In genomic region chr9:125772740-125773139, GRCh38 we compare ENCODE assay signal across 24 cellular contexts.
"Had no signal": no experiment of that assay in that cellular context is flagged by ENCODE, and none has a peak within 500 bp of the region (broad histone marks: within the 10 kb centered on the region; RNA-seq: fewer than 3 reads in every experiment).

No MANE protein-coding gene starts in this region.

- H3K36me3 ChIP-seq: brain microvascular endothelial cell had no signal

- ATAC-seq: activated CD4-positive, alpha-beta T cell treated with anti-CD3 and anti-CD28 coated beads for 36 hours; activated T-helper 17 cell treated with anti-CD3 and anti-CD28 coated beads, Interleukin-2, amount 50 U/mL, for 72 hours had no signal

- H3K27me3 ChIP-seq: brain microvascular endothelial cell had no signal

- H3K27me3 Mint-ChIP-seq: activated CD4-positive, alpha-beta memory T cell treated with anti-CD3 and anti-CD28 coated beads, Interleukin-2, amount 10 ng/mL, durations not matched to agents 7 days and 5 days; activated CD4-positive, alpha-beta T cell treated with anti-CD3 and anti-CD28 coated beads for 36 hours; activated naive CD8-positive, alpha-beta T cell; activated T-helper 17 cell treated with anti-CD3 and anti-CD28 coated beads, Interleukin-2, amount 50 U/mL, for 72 hours had no signal

- H3K27ac ChIP-seq: brain microvascular endothelial cell, VCaP had no signal

- H3K9me3 Mint-ChIP-seq: activated CD4-positive, alpha-beta memory T cell treated with anti-CD3 and anti-CD28 coated beads, Interleukin-2, amount 10 ng/mL, durations not matched to agents 7 days and 5 days; activated naive CD4-positive, alpha-beta T cell treated with anti-CD3 and anti-CD28 coated beads for 36 hours; activated T-helper 17 cell treated with anti-CD3 and anti-CD28 coated beads, Interleukin-2, amount 50 U/mL, for 72 hours had no signal

- DNase-seq: activated CD4-positive, alpha-beta memory T cell treated with anti-CD3 and anti-CD28 coated beads, Interleukin-2, amount 10 ng/mL, durations not matched to agents 7 days and 5 days; activated CD4-positive, alpha-beta T cell treated with anti-CD3 and anti-CD28 coated beads for 36 hours; activated CD4-positive, alpha-beta T cell treated with anti-CD3 and anti-CD28 coated beads, Interleukin-2, amount 50 U/mL, for 1 hour; activated gamma-delta T cell; activated naive CD4-positive, alpha-beta T cell treated with anti-CD3 and anti-CD28 coated beads for 36 hours; activated T-cell treated with anti-CD3 and anti-CD28 coated beads for 4 hours; activated T-cell treated with anti-CD3 and anti-CD28 coated beads, Interleukin-2, amount 50 U/mL, for 48 hours; amygdala; brain microvascular endothelial cell; KG1; NCI-H1092; NCI-H1417; NCI-H2029; NCI-H2107; NCI-H2171 treated with DMSO at 0.1 percent for 48 hours; NCI-H226; NCI-H526; NCI-H774; SIG-M5; T-helper 2 cell; T1000 had no signal

- H3K4me3 Mint-ChIP-seq: activated CD4-positive, alpha-beta memory T cell treated with anti-CD3 and anti-CD28 coated beads, Interleukin-2, amount 10 ng/mL, durations not matched to agents 7 days and 5 days; activated CD4-positive, alpha-beta T cell treated with anti-CD3 and anti-CD28 coated beads for 36 hours; activated naive CD4-positive, alpha-beta T cell treated with anti-CD3 and anti-CD28 coated beads for 36 hours; activated naive CD8-positive, alpha-beta T cell; activated T-helper 17 cell treated with anti-CD3 and anti-CD28 coated beads, Interleukin-2, amount 50 U/mL, for 72 hours had no signal

- H3K27ac Mint-ChIP-seq: activated CD4-positive, alpha-beta memory T cell treated with anti-CD3 and anti-CD28 coated beads, Interleukin-2, amount 10 ng/mL, durations not matched to agents 7 days and 5 days; activated CD4-positive, alpha-beta T cell treated with anti-CD3 and anti-CD28 coated beads for 36 hours; activated naive CD4-positive, alpha-beta T cell treated with anti-CD3 and anti-CD28 coated beads for 36 hours; activated naive CD8-positive, alpha-beta T cell; activated T-helper 17 cell treated with anti-CD3 and anti-CD28 coated beads, Interleukin-2, amount 50 U/mL, for 72 hours had no signal
